Comparison of ENCODE assay signal across 15 cellular contexts in the genomic region with DNA sequence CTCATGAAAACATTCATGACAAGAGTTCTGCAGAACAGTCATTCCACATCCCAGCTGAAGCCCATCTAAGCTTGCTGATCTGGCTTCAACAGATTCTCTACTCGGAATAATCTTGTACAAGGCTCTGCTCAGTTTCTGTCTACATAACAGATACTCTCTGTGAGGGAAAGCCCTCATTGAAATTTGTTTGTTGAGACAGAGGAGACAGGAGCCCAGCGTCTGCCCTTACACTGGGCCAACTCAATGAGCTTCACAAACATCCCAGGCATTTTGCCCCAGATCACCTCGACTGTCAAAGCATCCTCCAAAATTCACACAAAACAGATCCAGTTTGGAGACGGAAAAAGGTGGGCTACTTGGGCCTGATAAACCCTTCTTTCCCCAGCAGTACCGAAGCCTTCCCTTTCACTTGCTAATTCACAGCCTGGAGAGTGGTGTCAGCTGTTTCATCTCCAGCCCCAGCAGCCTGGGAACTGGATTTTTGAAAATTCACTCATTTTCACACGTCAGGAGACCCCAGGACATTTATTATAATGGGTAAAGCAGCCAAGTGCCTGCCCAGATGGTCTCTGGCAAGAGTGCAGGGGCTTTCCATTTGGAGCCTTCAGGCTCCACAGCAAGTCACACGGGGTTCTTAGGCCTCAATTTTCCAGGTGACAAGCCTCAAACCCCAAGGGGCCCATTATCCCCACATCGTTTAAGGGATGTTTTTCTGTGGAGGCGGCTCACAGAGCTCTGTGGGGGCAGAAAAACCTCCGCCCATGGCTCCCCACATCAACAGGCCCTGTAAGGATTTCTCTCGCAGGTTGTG. TPM values are rescaled to one million over a fixed set of nuclear protein-coding genes. Genes with fewer than 3 reads are reported as not detected.
DNase-seq lines count a peak whose midpoint lies in the region; ATAC-seq and TF ChIP-seq lines count a peak whose summit lies in the region.
"Had no signal": no experiment of that assay in that cellular context is flagged by ENCODE, and none has a peak within 500 bp of the region (broad histone marks: within the 10 kb centered on the region; RNA-seq: fewer than 3 reads in every experiment).

No MANE protein-coding gene starts in this region.

- H3K36me3 Mint-ChIP-seq in activated CD4-positive, alpha-beta T cell treated with anti-CD3 and anti-CD28 coated beads, Interleukin-2, amount 10 ng/mL, durations not matched to agents 24 days and 14 days (ENCODE audit: low read depth) = peaks cover 24% of the 10 kb centered on the region
- H3K36me3 Mint-ChIP-seq in neural progenitor cell = peaks cover 6% of the 10 kb centered on the region

- H4K20me1 ChIP-seq in neural progenitor cell (ENCODE audit: low read depth) = peaks cover 30% of the 10 kb centered on the region

- no peak overlapping the region for H3K4me3 Mint-ChIP-seq in activated CD4-positive, alpha-beta T cell treated with anti-CD3 and anti-CD28 coated beads, Interleukin-2, amount 10 ng/mL, durations not matched to agents 24 days and 14 days
- H3K4me3 Mint-ChIP-seq in neural progenitor cell = peak overlapping the region; percentile 18

- H3K79me2 ChIP-seq in neural progenitor cell (ENCODE audit: low read depth) = peaks cover 4% of the 10 kb centered on the region

- H3K27me3 ChIP-seq in neural progenitor cell = no peaks in the 10 kb centered on the region
- H3K27me3 ChIP-seq: esophagus muscularis mucosa, vagina had no signal

- H3K4me3 ChIP-seq in neural progenitor cell = no peak overlapping the region
- H3K4me3 ChIP-seq: esophagus muscularis mucosa, SK-N-MC, vagina had no signal

- H3K27me3 Mint-ChIP-seq in activated CD4-positive, alpha-beta T cell treated with anti-CD3 and anti-CD28 coated beads, Interleukin-2, amount 10 ng/mL, durations not matched to agents 24 days and 14 days = no peaks in the 10 kb centered on the region
- H3K27me3 Mint-ChIP-seq in neural progenitor cell (ENCODE audit: insufficient read depth, low read depth) = peaks cover 4% of the 10 kb centered on the region

- H3K36me3 ChIP-seq in neural progenitor cell = no peaks in the 10 kb centered on the region
- H3K36me3 ChIP-seq: vagina had no signal

- no peaks in the 10 kb centered on the region for H3K9me3 ChIP-seq in neural progenitor cell (ENCODE audit: low read depth)
- H3K9me3 ChIP-seq: esophagus muscularis mucosa, vagina had no signal

- peaks cover 5% of the 10 kb centered on the region for H3F3A ChIP-seq in neural progenitor cell (ENCODE audit: low read depth)

- H2AFZ ChIP-seq in neural progenitor cell (replicated peaks) = no peak overlapping the region

- H3K4me2 ChIP-seq in neural progenitor cell = peak overlapping the region; percentile 45

- H3K4me1 Mint-ChIP-seq in activated CD4-positive, alpha-beta T cell treated with anti-CD3 and anti-CD28 coated beads, Interleukin-2, amount 10 ng/mL, durations not matched to agents 24 days and 14 days = peaks cover 54% of the 10 kb centered on the region
- H3K4me1 Mint-ChIP-seq in neural progenitor cell = peaks cover 63% of the 10 kb centered on the region

- H3K27ac Mint-ChIP-seq in activated CD4-positive, alpha-beta T cell treated with anti-CD3 and anti-CD28 coated beads, Interleukin-2, amount 10 ng/mL, durations not matched to agents 24 days and 14 days = peak overlapping the region; percentile 65
- H3K27ac Mint-ChIP-seq in neural progenitor cell = peak overlapping the region; percentile 86

- ATAC-seq in left ventricle myocardium superior = no peak

- no peaks in the 10 kb centered on the region for H3K9me3 Mint-ChIP-seq in activated CD4-positive, alpha-beta T cell treated with anti-CD3 and anti-CD28 coated beads, Interleukin-2, amount 10 ng/mL, durations not matched to agents 24 days and 14 days
- no peaks in the 10 kb centered on the region for H3K9me3 Mint-ChIP-seq in neural progenitor cell

- DNase-seq in activated CD4-positive, alpha-beta T cell treated with anti-CD3 and anti-CD28 coated beads, Interleukin-2, amount 10 ng/mL, durations not matched to agents 24 days and 14 days = no peak
- no peak for DNase-seq in activated CD4-positive, alpha-beta T cell treated with anti-CD3 and anti-CD28 coated beads, Interleukin-2, amount 50 U/mL, for 1 hour
- DNase-seq in NCI-H1694 (lab: John Stamatoyannopoulos, UW) (peak; percentile 80), astrocyte of the hippocampus (ENCODE audit: low read depth, low spot score) (peak; percentile 16), neural progenitor cell (ENCODE audit: low spot score) (no peak), Ammon's horn (ENCODE audit: low spot score) (no peak), NCI-H526 treated with DMSO at 0.1 percent for 48 hours (lab: John Stamatoyannopoulos, UW) (no peak), left ventricle myocardium superior (no peak)
- DNase-seq: activated CD4-positive, CD25-positive, alpha-beta regulatory T cell; activated gamma-delta T cell; mesendoderm; NK-92 treated with Interleukin-12 subunit alpha and Interleukin-12 subunit beta, amount 100 ng/mL, for 24 hours had no signal

- intact Hi-C loops in activated CD4-positive, alpha-beta T cell treated with anti-CD3 and anti-CD28 coated beads, Interleukin-2, amount 10 ng/mL, durations not matched to agents 24 days and 14 days (cut with micrococcal nuclease) = no loop called here
- intact Hi-C loops in left ventricle myocardium superior (cut with micrococcal nuclease) = no loop called here

- no peak overlapping the region for H3K9ac ChIP-seq in neural progenitor cell

- no peak overlapping the region for H3K27ac ChIP-seq in neural progenitor cell
- H3K27ac ChIP-seq: esophagus muscularis mucosa, SK-N-MC, vagina had no signal

- TF ChIP-seq CTCF in neural progenitor cell (IDR thresholded peaks at IDR 0.05) = no peak

- peaks cover 42% of the 10 kb centered on the region for H3K4me1 ChIP-seq in neural progenitor cell

RNA-seq across cellular contexts. Expression of gene CCDC167, which starts 7.3 kb away (rescaled TPM):
- 59.1 and 62.4 TPM in 2 replicates for total RNA-seq in activated CD4-positive, alpha-beta T cell treated with anti-CD3 and anti-CD28 coated beads, Interleukin-2, amount 10 ng/mL, durations not matched to agents 24 days and 14 days
- 30.4 and 56.5 TPM in 2 replicates for total RNA-seq in neural progenitor cell (ENCODE audit: low replicate concordance)
- 26.6 TPM for total RNA-seq in left ventricle myocardium superior

RNA-seq across cellular contexts. Expression of gene CMTR1, which starts 59.4 kb away (rescaled TPM):
- total RNA-seq in activated CD4-positive, alpha-beta T cell treated with anti-CD3 and anti-CD28 coated beads, Interleukin-2, amount 10 ng/mL, durations not matched to agents 24 days and 14 days = 56.4 and 57.1 TPM in 2 replicates
- total RNA-seq in neural progenitor cell (ENCODE audit: low replicate concordance) (35.4 and 44.9 TPM in 2 replicates), left ventricle myocardium superior (30.0 TPM)

Comparison
In these comparisons a context has a peak if more than half of its experiments do, and no peak if none do; other contexts are left out.
1. DNase-seq: peak in NCI-H1694 (single experiment) and astrocyte of the hippocampus (single experiment); none in activated CD4-positive, alpha-beta T cell treated with anti-CD3 and anti-CD28 coated beads, Interleukin-2, amount 10 ng/mL, durations not matched to agents 24 days and 14 days (single experiment), activated CD4-positive, alpha-beta T cell treated with anti-CD3 and anti-CD28 coated beads, Interleukin-2, amount 50 U/mL, for 1 hour (single experiment), neural progenitor cell (single experiment), Ammon's horn (single experiment), NCI-H526 treated with DMSO at 0.1 percent for 48 hours (single experiment) and left ventricle myocardium superior (single experiment).